ENCODE assay signal across 9 cellular contexts in the genomic region with DNA sequence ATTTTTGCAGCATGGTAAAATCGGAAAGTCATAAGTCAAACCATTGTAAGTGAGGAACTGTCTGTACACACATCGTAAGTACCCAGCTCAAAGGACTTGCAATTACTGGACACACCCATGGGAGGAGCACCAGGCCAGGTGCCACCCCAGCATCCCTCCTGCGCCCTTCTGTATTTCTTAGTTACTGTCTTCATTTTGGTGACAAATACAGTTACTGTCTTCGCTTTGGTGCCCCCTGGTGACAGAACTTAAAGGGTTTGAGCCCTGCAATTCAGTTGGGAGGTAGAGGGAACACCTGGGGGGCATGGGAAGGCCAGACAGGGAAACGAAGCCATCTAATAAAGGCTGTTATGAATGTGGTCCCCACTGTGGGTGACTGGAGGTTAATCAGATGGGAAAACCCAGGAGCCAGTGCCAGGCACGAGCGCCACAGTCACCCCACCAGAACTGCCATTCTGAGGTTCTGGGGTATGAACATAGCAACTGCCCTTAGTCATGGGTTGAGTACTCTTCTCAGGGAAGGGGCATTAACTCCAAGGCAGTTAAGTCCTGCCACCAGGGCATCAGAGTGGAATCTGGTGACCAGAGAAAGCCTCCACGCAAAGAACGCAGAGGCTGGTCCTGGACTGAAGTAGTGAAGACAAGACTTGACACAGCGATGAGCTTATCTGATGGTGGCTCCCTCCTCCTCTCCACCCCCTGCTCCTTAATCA.
A peak's percentile ranks its signal among the peaks of the same experiment; 100 is the strongest.
DNase-seq lines count a peak whose midpoint lies in the region; ATAC-seq and TF ChIP-seq lines count a peak whose summit lies in the region.
"Had no signal": no experiment of that assay in that cellular context is flagged by ENCODE, and none has a peak within 500 bp of the region (broad histone marks: within the 10 kb centered on the region; RNA-seq: fewer than 3 reads in every experiment).

No MANE protein-coding gene starts in this region.

- H3K27ac Mint-ChIP-seq in CD8-positive, alpha-beta T cell: no peak overlapping the region

- no peaks in the 10 kb centered on the region for H3K9me3 Mint-ChIP-seq in CD8-positive, alpha-beta T cell

- WGBS in right lobe of liver (ENCODE audit: insufficient coverage, low coverage, low lambda C conversion rate, missing lambda C conversion rate): 43% methylated on average over 8 of the region's 10 CpGs
- WGBS in thyroid gland, 2 donors: 63 to 66% methylated on average over 10 of the region's 10 CpGs

- H3K27ac ChIP-seq in CD8-positive, alpha-beta T cell (ENCODE audit: low read depth, low read length): no peak overlapping the region
- no peak overlapping the region for H3K27ac ChIP-seq in right lobe of liver
- no peak overlapping the region for H3K27ac ChIP-seq in thyroid gland
- H3K27ac ChIP-seq: neutrophil had no signal

- H3K4me1 ChIP-seq in CD8-positive, alpha-beta T cell (ENCODE audit: insufficient read depth, low read length): no peaks in the 10 kb centered on the region
- H3K4me1 ChIP-seq in right lobe of liver (no peaks in the 10 kb centered on the region), thyroid gland (no peaks in the 10 kb centered on the region)

- ATAC-seq in CD8-positive, alpha-beta T cell: no peak
- ATAC-seq in right lobe of liver (peak; percentile 39 to 46 (median 44)), HG03175 (IDR thresholded peaks at IDR 0.05; ENCODE audit: unreplicated experiment) (no peak), HG03460 (IDR thresholded peaks at IDR 0.05; ENCODE audit: unreplicated experiment) (no peak)

- no peaks in the 10 kb centered on the region for H3K36me3 Mint-ChIP-seq in CD8-positive, alpha-beta T cell

- DNase-seq in CD8-positive, alpha-beta T cell: peak in 5 of 7 experiments; percentile 4 to 54 (median 36)
- peak; percentile 45 for DNase-seq in H4 (ENCODE audit: low spot score)
- DNase-seq in RKO (ENCODE audit: low spot score): peak; percentile 52
- DNase-seq in astrocyte of the hippocampus (ENCODE audit: low read depth, low spot score): peak; percentile 44
- DNase-seq in right lobe of liver: no peak
- peak; percentile 26 to 37 for DNase-seq in thyroid gland

- no peaks in the 10 kb centered on the region for H3K9me3 ChIP-seq in CD8-positive, alpha-beta T cell (ENCODE audit: low read length)
- H3K9me3 ChIP-seq in right lobe of liver: no peaks in the 10 kb centered on the region
- H3K9me3 ChIP-seq in thyroid gland: no peaks in the 10 kb centered on the region
- H3K9me3 ChIP-seq: neutrophil had no signal

- H3K4me3 ChIP-seq in CD8-positive, alpha-beta T cell (ENCODE audit: low read depth, low read length): no peak overlapping the region
- H3K4me3 ChIP-seq in right lobe of liver (no peak overlapping the region), thyroid gland (replicated peaks in 1 of 3) (no peak overlapping the region)

- CTCF ChIA-PET in CD8-positive, alpha-beta T cell (lab: Charles Lee): interaction anchor here (1.5 kb wide), 1 partner anchor 617 kb away, joined by 7 read pairs; no protein-coding TSS in a partner anchor

- H3K4me3 Mint-ChIP-seq in CD8-positive, alpha-beta T cell: no peak overlapping the region

- H3K36me3 ChIP-seq in CD8-positive, alpha-beta T cell (ENCODE audit: insufficient read depth, low read length): no peaks in the 10 kb centered on the region
- H3K36me3 ChIP-seq in right lobe of liver (no peaks in the 10 kb centered on the region), thyroid gland (no peaks in the 10 kb centered on the region)
- H3K36me3 ChIP-seq: neutrophil had no signal

- TF ChIP-seq POLR2A in right lobe of liver (IDR thresholded peaks at IDR 0.05): no peak
- TF ChIP-seq POLR2A in thyroid gland (IDR thresholded peaks at IDR 0.05): no peak

- peak; percentile 26 for TF ChIP-seq CTCF in CD8-positive, alpha-beta T cell (IDR thresholded peaks at IDR 0.05)
- TF ChIP-seq CTCF in right lobe of liver (IDR thresholded peaks at IDR 0.05) (peak; percentile 25 to 53 (median 39)), thyroid gland (IDR thresholded peaks at IDR 0.05) (peak in 3 of 6 experiments; percentile 31 to 36 (median 33))

- no peaks in the 10 kb centered on the region for H3K27me3 ChIP-seq in CD8-positive, alpha-beta T cell (ENCODE audit: insufficient read depth, low read length)
- no peaks in the 10 kb centered on the region for H3K27me3 ChIP-seq in right lobe of liver
- no peaks in the 10 kb centered on the region for H3K27me3 ChIP-seq in thyroid gland

- intact Hi-C loops in CD8-positive, alpha-beta T cell (cut with DNase I, micrococcal nuclease): loop anchor here in 1 of 2 experiments (1.0 kb wide), 1 partner anchor 613 kb away; a partner anchor contains a TSS
- intact Hi-C loops in right lobe of liver (cut with DNase I): no loop called here
- intact Hi-C loops in thyroid gland (cut with DNase I): no loop called here

- H3K27me3 Mint-ChIP-seq in CD8-positive, alpha-beta T cell (ENCODE audit: low read depth): peaks cover 24% of the 10 kb centered on the region

- POLR2A ChIA-PET in CD8-positive, alpha-beta T cell (lab: Charles Lee): no interaction called here

- H3K4me1 Mint-ChIP-seq in CD8-positive, alpha-beta T cell (ENCODE audit: low read depth): no peaks in the 10 kb centered on the region

Comparison
In these comparisons a context has a peak if more than half of its experiments do, and no peak if none do; other contexts are left out.
1. ATAC-seq: peak in right lobe of liver (4 of 4); none in CD8-positive, alpha-beta T cell (single experiment), HG03175 (single experiment) and HG03460 (single experiment).
2. DNase-seq: peak in CD8-positive, alpha-beta T cell (5 of 7), H4 (single experiment), RKO (single experiment), astrocyte of the hippocampus (single experiment) and thyroid gland (2 of 2); none in right lobe of liver (0 of 3).